Comparison of ENCODE assay signal across 3 cellular contexts in the genomic region with DNA sequence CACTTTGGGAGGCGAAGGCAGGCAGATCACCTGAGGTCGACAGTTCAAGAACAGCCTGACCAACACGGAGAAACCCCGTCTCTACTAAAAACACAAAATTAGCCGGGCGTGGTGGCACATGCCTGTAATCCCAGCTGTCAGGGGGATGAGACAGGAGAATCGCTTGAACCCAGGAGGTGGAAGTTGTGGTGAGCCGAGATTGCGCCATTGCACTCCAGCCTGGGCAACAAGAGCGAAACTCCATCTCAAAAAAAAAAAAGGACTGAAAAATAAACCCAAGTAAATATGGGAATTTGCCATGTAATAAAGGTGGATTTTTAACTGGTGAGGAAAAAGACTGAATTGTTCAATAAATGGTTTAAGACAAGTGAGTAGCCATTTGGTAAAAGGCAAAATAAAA. TPM values are rescaled to one million over a fixed set of nuclear protein-coding genes. Genes with fewer than 3 reads are reported as not detected.
"Had no signal": no experiment of that assay in that cellular context is flagged by ENCODE, and none has a peak within 500 bp of the region (broad histone marks: within the 10 kb centered on the region; RNA-seq: fewer than 3 reads in every experiment).

No MANE protein-coding gene starts in this region.

RNA-seq across cellular contexts. Expression of a gene that starts 40.4 kb away (rescaled TPM):
- total RNA-seq: activated CD4-positive, alpha-beta memory T cell treated with anti-CD3 and anti-CD28 coated beads for 36 hours; Right ventricle myocardium superior; T-helper 1 cell treated with Interleukin-12 subunit alpha and Interleukin-12 subunit beta and Interleukin-4 antibody, amounts not matched to agents 30 ng/mL and 1 ng/mL, for 36 hours had no signal
